26 cellular contexts compared by ENCODE assay signal in genomic region chr15:64438653-64439447, GRCh38. TPM values are rescaled to one million over a fixed set of nuclear protein-coding genes. Genes with fewer than 3 reads are reported as not detected.
A peak's percentile ranks its signal among the peaks of the same experiment; 100 is the strongest.
DNase-seq lines count a peak whose midpoint lies in the region; ATAC-seq and TF ChIP-seq lines count a peak whose summit lies in the region.
"Had no signal": no experiment of that assay in that cellular context is flagged by ENCODE, and none has a peak within 500 bp of the region (broad histone marks: within the 10 kb centered on the region; RNA-seq: fewer than 3 reads in every experiment).

No MANE protein-coding gene starts in this region.

- TF ChIP-seq CTCF in OCI-LY7 (conservative IDR thresholded peaks at IDR 0.05; ENCODE audit: low read length): no peak

- CTCF ChIA-PET in CD4-positive, alpha-beta memory T cell (lab: Charles Lee; ENCODE audit: partially characterized antibody): interaction anchor here (0.6 to 1.0 kb wide), 3 partner anchors 11 to 215 kb away, joined by 3 to 4 read pairs (median 3); no protein-coding TSS in a partner anchor
- CTCF ChIA-PET in T-cell (lab: Charles Lee) (interaction anchor here in 1 of 2 donors (0.7 kb wide), 1 partner anchor 12 kb away, joined by 3 read pairs; no protein-coding TSS in a partner anchor), OCI-LY7 (lab: Charles Lee; ENCODE audit: unreplicated experiment) (no interaction called here)

- no TSS peak for BruUV-seq in OCI-LY7 (replicated peaks; lab: Mats Ljungman, UMichigan)

- H3K27me3 Mint-ChIP-seq in CD4-positive, alpha-beta memory T cell: no peaks in the 10 kb centered on the region
- no peaks in the 10 kb centered on the region for H3K27me3 Mint-ChIP-seq in T-cell
- no peaks in the 10 kb centered on the region for H3K27me3 Mint-ChIP-seq in activated naive CD8-positive, alpha-beta T cell
- H3K27me3 Mint-ChIP-seq in stimulated activated memory B cell treated with anti-CD40 and anti-IgM and Interleukin-4, amounts not matched to agents 10 μg/mL and 1 μg/mL and 100 μg/mL, for 72 hours: no peaks in the 10 kb centered on the region
- H3K27me3 Mint-ChIP-seq: brain had no signal

- H3K9me2 ChIP-seq in OCI-LY7 (ENCODE audit: insufficient read depth, low read length): no peaks in the 10 kb centered on the region

- H3K9me3 ChIP-seq in BLaER1 treated with 17β-estradiol and CSF1 and Interleukin-3, amounts not matched to agents 10 nM and 100 nM (replicated peaks in 1 of 11): no peaks in the 10 kb centered on the region
- H3K9me3 ChIP-seq in CD4-positive, alpha-beta memory T cell (ENCODE audit: control insufficient read depth in 1 of 2, low read length in 2 of 2): no peaks in the 10 kb centered on the region
- H3K9me3 ChIP-seq in OCI-LY7 (ENCODE audit: low read length): no peaks in the 10 kb centered on the region
- H3K9me3 ChIP-seq: adrenal gland, left ventricle myocardium inferior, stomach, thyroid gland, vagina had no signal

- no peak overlapping the region for H3K27ac ChIP-seq in BLaER1 treated with 17β-estradiol and CSF1 and Interleukin-3, amounts not matched to agents 10 nM and 100 nM
- no peak overlapping the region for H3K27ac ChIP-seq in CD4-positive, alpha-beta memory T cell (ENCODE audit: low read depth, low read length)
- no peak overlapping the region for H3K27ac ChIP-seq in OCI-LY7 (ENCODE audit: low read depth, low read length, poor library complexity, severe bottlenecking)
- H3K27ac ChIP-seq: adrenal gland, dorsolateral prefrontal cortex, left ventricle myocardium inferior, stomach, thyroid gland, vagina had no signal

- intact Hi-C loops in CD4-positive, alpha-beta memory T cell (cut with micrococcal nuclease): no loop called here
- intact Hi-C loops in OCI-LY7 (cut with micrococcal nuclease; ENCODE audit: unreplicated experiment): no loop called here

- H3K27ac Mint-ChIP-seq in CD4-positive, alpha-beta memory T cell: peak overlapping the region in 6 of 7 donors; percentile 3 to 74 (median 68)
- H3K27ac Mint-ChIP-seq in T-cell: peak overlapping the region; percentile 50 to 83
- peak overlapping the region; percentile 78 for H3K27ac Mint-ChIP-seq in activated naive CD8-positive, alpha-beta T cell
- H3K27ac Mint-ChIP-seq in stimulated activated memory B cell treated with anti-CD40 and anti-IgM and Interleukin-4, amounts not matched to agents 10 μg/mL and 1 μg/mL and 100 μg/mL, for 72 hours: no peak overlapping the region
- H3K27ac Mint-ChIP-seq: brain, CD14-positive monocyte had no signal

- H3K4me2 ChIP-seq in BLaER1 treated with 17β-estradiol and CSF1 and Interleukin-3, amounts not matched to agents 10 nM and 100 nM: peak overlapping the region in 6 of 11 experiments; percentile 15 to 48 (median 30); a peak in 11 of 22 replicates
- no peak overlapping the region for H3K4me2 ChIP-seq in OCI-LY7 (ENCODE audit: low read length)

- peaks cover 4 to 79% (median 22%) of the 10 kb centered on the region in 11 experiments; a peak in 14 of 22 replicates for H3K36me3 ChIP-seq in BLaER1 treated with 17β-estradiol and CSF1 and Interleukin-3, amounts not matched to agents 10 nM and 100 nM
- no peaks in the 10 kb centered on the region for H3K36me3 ChIP-seq in CD4-positive, alpha-beta memory T cell (ENCODE audit: insufficient read depth, low read length)
- H3K36me3 ChIP-seq in OCI-LY7 (ENCODE audit: insufficient read depth, low read length): no peaks in the 10 kb centered on the region
- H3K36me3 ChIP-seq: adrenal gland, thyroid gland, vagina had no signal

- peaks cover 0 to 18% (median 11%) of the 10 kb centered on the region in 10 experiments; a peak in 17 of 20 replicates for H3K4me1 ChIP-seq in BLaER1 treated with 17β-estradiol and CSF1 and Interleukin-3, amounts not matched to agents 10 nM and 100 nM
- H3K4me1 ChIP-seq in CD4-positive, alpha-beta memory T cell (ENCODE audit: insufficient read depth, low read length): peaks cover 30% of the 10 kb centered on the region
- no peaks in the 10 kb centered on the region for H3K4me1 ChIP-seq in OCI-LY7 (ENCODE audit: insufficient read depth, low read length, poor library complexity, severe bottlenecking)

- H3K4me1 Mint-ChIP-seq in CD4-positive, alpha-beta memory T cell: peaks cover 36 to 61% (median 44%) of the 10 kb centered on the region in 4 donors
- H3K4me1 Mint-ChIP-seq in T-cell: peaks cover 34 to 63% (median 55%) of the 10 kb centered on the region in 3 donors
- H3K4me1 Mint-ChIP-seq in activated naive CD8-positive, alpha-beta T cell (ENCODE audit: low read depth): peaks cover 54% of the 10 kb centered on the region
- H3K4me1 Mint-ChIP-seq in stimulated activated memory B cell treated with anti-CD40 and anti-IgM and Interleukin-4, amounts not matched to agents 10 μg/mL and 1 μg/mL and 100 μg/mL, for 72 hours: peaks cover 21% of the 10 kb centered on the region

- H3K27me3 ChIP-seq in BLaER1 treated with 17β-estradiol and CSF1 and Interleukin-3, amounts not matched to agents 10 nM and 100 nM: no peaks in the 10 kb centered on the region
- H3K27me3 ChIP-seq in CD4-positive, alpha-beta memory T cell (ENCODE audit: insufficient read depth, low read length): no peaks in the 10 kb centered on the region
- H3K27me3 ChIP-seq: adrenal gland, dorsolateral prefrontal cortex, stomach, thyroid gland, vagina had no signal

- H3K79me2 ChIP-seq in OCI-LY7 (ENCODE audit: insufficient read depth, low read depth, low read length): no peaks in the 10 kb centered on the region

- peak in 3 of 4 experiments; percentile 27 to 55 (median 36) for ATAC-seq in T-cell (replicated peaks in 1 of 4)
- no peak for ATAC-seq in GM18907 (IDR thresholded peaks at IDR 0.05; ENCODE audit: unreplicated experiment)
- ATAC-seq in stimulated activated memory B cell treated with anti-CD40 and anti-IgM and Interleukin-4, amounts not matched to agents 10 μg/mL and 1 μg/mL and 100 μg/mL, for 72 hours: no peak
- ATAC-seq: GM12878, natural killer cell had no signal

- POLR2A ChIA-PET in CD4-positive, alpha-beta memory T cell (lab: Charles Lee; ENCODE audit: partially characterized antibody): no interaction called here
- POLR2A ChIA-PET in T-cell (lab: Charles Lee): interaction anchor here in 1 of 2 donors (1.2 kb wide), 1 partner anchor 18 kb away, joined by 3 read pairs; no protein-coding TSS in a partner anchor
- POLR2A ChIA-PET in OCI-LY7 (lab: Charles Lee): no interaction called here

- H3K4me3 Mint-ChIP-seq in CD4-positive, alpha-beta memory T cell: peak overlapping the region in 5 of 8 donors; percentile 5 to 77 (median 33)
- H3K4me3 Mint-ChIP-seq in T-cell: peak overlapping the region in 1 of 3 donors; percentile 44
- peak overlapping the region; percentile 51 for H3K4me3 Mint-ChIP-seq in activated naive CD8-positive, alpha-beta T cell
- no peak overlapping the region for H3K4me3 Mint-ChIP-seq in stimulated activated memory B cell treated with anti-CD40 and anti-IgM and Interleukin-4, amounts not matched to agents 10 μg/mL and 1 μg/mL and 100 μg/mL, for 72 hours
- H3K4me3 Mint-ChIP-seq: brain, CD14-positive monocyte, natural killer cell had no signal

- peaks cover 14 to 19% of the 10 kb centered on the region in 2 donors for H3K36me3 Mint-ChIP-seq in CD4-positive, alpha-beta memory T cell
- H3K36me3 Mint-ChIP-seq in T-cell: peaks cover 20% of the 10 kb centered on the region
- H3K36me3 Mint-ChIP-seq in activated naive CD8-positive, alpha-beta T cell: peaks cover 13% of the 10 kb centered on the region
- peaks cover 22% of the 10 kb centered on the region for H3K36me3 Mint-ChIP-seq in stimulated activated memory B cell treated with anti-CD40 and anti-IgM and Interleukin-4, amounts not matched to agents 10 μg/mL and 1 μg/mL and 100 μg/mL, for 72 hours
- H3K36me3 Mint-ChIP-seq: natural killer cell had no signal

- no peak overlapping the region for H3K9ac ChIP-seq in BLaER1 treated with 17β-estradiol and CSF1 and Interleukin-3, amounts not matched to agents 10 nM and 100 nM

- no peak for DNase-seq in CD4-positive, alpha-beta memory T cell
- no peak for DNase-seq in T-cell
- no peak for DNase-seq in OCI-LY7 (ENCODE audit: low spot score)
- DNase-seq in NCI-H2081 (lab: John Stamatoyannopoulos, UW): no peak
- DNase-seq: adrenal gland, cerebellar nuclear complex, dorsolateral prefrontal cortex, Karpas-422, left ventricle myocardium inferior, midbrain, natural killer cell, NCI-H1694 treated with DMSO at 0.1 percent for 48 hours, NCI-H2171 treated with DMSO at 0.1 percent for 48 hours, NCI-H510A treated with DMSO at 0.1 percent for 48 hours, Right ventricle myocardium superior, stomach, T1000, thyroid gland had no signal

- no peak overlapping the region for H2AFZ ChIP-seq in OCI-LY7 (ENCODE audit: low read length)

- peaks cover 0 to 12% (median 0%) of the 10 kb centered on the region in 11 experiments; a peak in 2 of 22 replicates for H4K20me1 ChIP-seq in BLaER1 treated with 17β-estradiol and CSF1 and Interleukin-3, amounts not matched to agents 10 nM and 100 nM
- no peaks in the 10 kb centered on the region for H4K20me1 ChIP-seq in OCI-LY7 (ENCODE audit: insufficient read depth, low read length)

- peaks cover 0 to 3% (median 0%) of the 10 kb centered on the region in 8 donors for H3K9me3 Mint-ChIP-seq in CD4-positive, alpha-beta memory T cell
- H3K9me3 Mint-ChIP-seq in T-cell: no peaks in the 10 kb centered on the region
- H3K9me3 Mint-ChIP-seq in activated naive CD8-positive, alpha-beta T cell (ENCODE audit: low read depth): no peaks in the 10 kb centered on the region
- no peaks in the 10 kb centered on the region for H3K9me3 Mint-ChIP-seq in stimulated activated memory B cell treated with anti-CD40 and anti-IgM and Interleukin-4, amounts not matched to agents 10 μg/mL and 1 μg/mL and 100 μg/mL, for 72 hours
- H3K9me3 Mint-ChIP-seq: brain, CD14-positive monocyte, natural killer cell had no signal

- H3K4me3 ChIP-seq in BLaER1 treated with 17β-estradiol and CSF1 and Interleukin-3, amounts not matched to agents 10 nM and 100 nM: no peak overlapping the region
- no peak overlapping the region for H3K4me3 ChIP-seq in CD4-positive, alpha-beta memory T cell (ENCODE audit: low read length in 2 of 2)
- H3K4me3 ChIP-seq in OCI-LY7 (ENCODE audit: low read depth, low read length, poor library complexity, severe bottlenecking): no peak overlapping the region
- H3K4me3 ChIP-seq: adrenal gland, dorsolateral prefrontal cortex, GM12878, left ventricle myocardium inferior, stomach, thyroid gland, vagina had no signal

RNA-seq across cellular contexts. Expression of gene ZNF609, which starts 21.5 kb away (rescaled TPM):
- 10 to 100 TPM; 53.7 to 56.9 TPM for total RNA-seq in CD4-positive, alpha-beta memory T cell
- 10 to 100 TPM in 1 of 2 donors, 1 to 10 TPM in 1; 1.4 to 16.5 TPM for polyA plus RNA-seq in CD4-positive, alpha-beta memory T cell
- total RNA-seq in T-cell (10 to 100 TPM; 52.7 to 81.8 (median 59.3) TPM), OCI-LY7 (2022) (35.1 and 35.4 TPM in 2 replicates)
- 17.2 and 18.5 TPM in 2 replicates for total RNA-seq in OCI-LY7 (2014; rRNA removed; shearing (Covaris generic))

RNA-seq across cellular contexts. Expression of gene TRIP4, which starts 51.2 kb away (rescaled TPM):
- 10 to 100 TPM; 28.2 to 29.4 TPM for total RNA-seq in CD4-positive, alpha-beta memory T cell
- 10 to 100 TPM; 29.5 to 37.1 TPM for polyA plus RNA-seq in CD4-positive, alpha-beta memory T cell
- 10 to 100 TPM; 17.3 to 24.5 (median 21.7) TPM for total RNA-seq in T-cell
- 9.3 TPM in 2 replicates for total RNA-seq in OCI-LY7 (2014; rRNA removed; shearing (Covaris generic))
- 20.5 and 21.0 TPM in 2 replicates for total RNA-seq in OCI-LY7 (2022)

RNA-seq across cellular contexts. Expression of gene PCLAF, which starts 57.6 kb away (rescaled TPM):
- total RNA-seq in CD4-positive, alpha-beta memory T cell: 1 to 10 TPM in 1 of 2 experiments, under 1 TPM in 1; 0.39 to 1.5 TPM
- polyA plus RNA-seq in CD4-positive, alpha-beta memory T cell: under 1 TPM in 1 of 2 donors, not detected in 1; 0.89 TPM
- total RNA-seq in T-cell: 1 to 10 TPM in 4 of 5 donors, under 1 TPM in 1; 0.96 to 2.4 (median 1.6) TPM
- 49.3 TPM in 2 replicates for total RNA-seq in OCI-LY7 (2014; rRNA removed; shearing (Covaris generic))
- 99.5 and 100 TPM in 2 replicates for total RNA-seq in OCI-LY7 (2022)
- polyA plus RNA-seq: CD14-positive monocyte had no signal

Comparison
In these comparisons a context has a peak if more than half of its experiments do, and no peak if none do; other contexts are left out.
1. ATAC-seq: peak in T-cell (3 of 4); none in GM18907 (single experiment) and stimulated activated memory B cell treated with anti-CD40 and anti-IgM and Interleukin-4, amounts not matched to agents 10 μg/mL and 1 μg/mL and 100 μg/mL, for 72 hours (single experiment).
2. RNA of gene PCLAF, which starts 57.6 kb away (total RNA-seq): 49.3 to 100 TPM in OCI-LY7; 0.96 to 2.4 TPM in T-cell and 0.39 to 1.5 TPM in CD4-positive, alpha-beta memory T cell; every median in the first group is over 10 times any median in the second.